2 cellular contexts compared by ENCODE assay signal in genomic region chr17:82483836-82484235, GRCh38.
TF ChIP-seq lines count a peak whose summit lies in the region.

No MANE protein-coding gene starts in this region.

TF ChIP-seq in liver, 16 proteins besides CTCF, POLR2A, EP300 and RAD21:
- TF ChIP-seq FOXA1 (IDR thresholded peaks at IDR 0.05), result no peak
- no peak for TF ChIP-seq EGR1 (IDR thresholded peaks at IDR 0.05; ENCODE audit: low read depth in 2 of 2)
- no peak for TF ChIP-seq YY1 (IDR thresholded peaks at IDR 0.05)
- no peak for TF ChIP-seq NR2F2 (IDR thresholded peaks at IDR 0.05)
- no peak for TF ChIP-seq FOXA2 (IDR thresholded peaks at IDR 0.05)
- no peak for TF ChIP-seq ZBTB33 (IDR thresholded peaks at IDR 0.05)
- TF ChIP-seq MAX (IDR thresholded peaks at IDR 0.05), result no peak
- TF ChIP-seq, protein P1, sequence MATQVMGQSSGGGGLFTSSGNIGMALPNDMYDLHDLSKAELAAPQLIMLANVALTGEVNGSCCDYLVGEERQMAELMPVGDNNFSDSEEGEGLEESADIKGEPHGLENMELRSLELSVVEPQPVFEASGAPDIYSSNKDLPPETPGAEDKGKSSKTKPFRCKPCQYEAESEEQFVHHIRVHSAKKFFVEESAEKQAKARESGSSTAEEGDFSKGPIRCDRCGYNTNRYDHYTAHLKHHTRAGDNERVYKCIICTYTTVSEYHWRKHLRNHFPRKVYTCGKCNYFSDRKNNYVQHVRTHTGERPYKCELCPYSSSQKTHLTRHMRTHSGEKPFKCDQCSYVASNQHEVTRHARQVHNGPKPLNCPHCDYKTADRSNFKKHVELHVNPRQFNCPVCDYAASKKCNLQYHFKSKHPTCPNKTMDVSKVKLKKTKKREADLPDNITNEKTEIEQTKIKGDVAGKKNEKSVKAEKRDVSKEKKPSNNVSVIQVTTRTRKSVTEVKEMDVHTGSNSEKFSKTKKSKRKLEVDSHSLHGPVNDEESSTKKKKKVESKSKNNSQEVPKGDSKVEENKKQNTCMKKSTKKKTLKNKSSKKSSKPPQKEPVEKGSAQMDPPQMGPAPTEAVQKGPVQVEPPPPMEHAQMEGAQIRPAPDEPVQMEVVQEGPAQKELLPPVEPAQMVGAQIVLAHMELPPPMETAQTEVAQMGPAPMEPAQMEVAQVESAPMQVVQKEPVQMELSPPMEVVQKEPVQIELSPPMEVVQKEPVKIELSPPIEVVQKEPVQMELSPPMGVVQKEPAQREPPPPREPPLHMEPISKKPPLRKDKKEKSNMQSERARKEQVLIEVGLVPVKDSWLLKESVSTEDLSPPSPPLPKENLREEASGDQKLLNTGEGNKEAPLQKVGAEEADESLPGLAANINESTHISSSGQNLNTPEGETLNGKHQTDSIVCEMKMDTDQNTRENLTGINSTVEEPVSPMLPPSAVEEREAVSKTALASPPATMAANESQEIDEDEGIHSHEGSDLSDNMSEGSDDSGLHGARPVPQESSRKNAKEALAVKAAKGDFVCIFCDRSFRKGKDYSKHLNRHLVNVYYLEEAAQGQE (IDR thresholded peaks at IDR 0.05), result no peak
- TF ChIP-seq TAF1 (conservative IDR thresholded peaks at IDR 0.05), result no peak
- no peak for TF ChIP-seq GABPA (IDR thresholded peaks at IDR 0.05 in 1 of 2, conservative IDR thresholded peaks at IDR 0.05 in 1 of 2)
- TF ChIP-seq SP1 (IDR thresholded peaks at IDR 0.05), result no peak
- no peak for TF ChIP-seq RXRA (IDR thresholded peaks at IDR 0.05)
- TF ChIP-seq JUND (IDR thresholded peaks at IDR 0.05), result no peak
- TF ChIP-seq HNF4G (IDR thresholded peaks at IDR 0.05), result no peak
- TF ChIP-seq HNF4A (conservative IDR thresholded peaks at IDR 0.05), result no peak
- TF ChIP-seq, protein P2, sequence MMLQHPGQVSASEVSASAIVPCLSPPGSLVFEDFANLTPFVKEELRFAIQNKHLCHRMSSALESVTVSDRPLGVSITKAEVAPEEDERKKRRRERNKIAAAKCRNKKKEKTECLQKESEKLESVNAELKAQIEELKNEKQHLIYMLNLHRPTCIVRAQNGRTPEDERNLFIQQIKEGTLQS (IDR thresholded peaks at IDR 0.05), result no peak

TF ChIP-seq in HepG2, 621 proteins besides CTCF, POLR2A, EP300 and RAD21 (continues in another document):
- TF ChIP-seq SIX1 (CRISPR knock-in tag; IDR thresholded peaks at IDR 0.05; ENCODE audit: borderline replicate concordance), result no peak
- no peak for TF ChIP-seq MAF1 (CRISPR knock-in tag; IDR thresholded peaks at IDR 0.05; ENCODE audit: borderline replicate concordance)
- TF ChIP-seq, protein P3, sequence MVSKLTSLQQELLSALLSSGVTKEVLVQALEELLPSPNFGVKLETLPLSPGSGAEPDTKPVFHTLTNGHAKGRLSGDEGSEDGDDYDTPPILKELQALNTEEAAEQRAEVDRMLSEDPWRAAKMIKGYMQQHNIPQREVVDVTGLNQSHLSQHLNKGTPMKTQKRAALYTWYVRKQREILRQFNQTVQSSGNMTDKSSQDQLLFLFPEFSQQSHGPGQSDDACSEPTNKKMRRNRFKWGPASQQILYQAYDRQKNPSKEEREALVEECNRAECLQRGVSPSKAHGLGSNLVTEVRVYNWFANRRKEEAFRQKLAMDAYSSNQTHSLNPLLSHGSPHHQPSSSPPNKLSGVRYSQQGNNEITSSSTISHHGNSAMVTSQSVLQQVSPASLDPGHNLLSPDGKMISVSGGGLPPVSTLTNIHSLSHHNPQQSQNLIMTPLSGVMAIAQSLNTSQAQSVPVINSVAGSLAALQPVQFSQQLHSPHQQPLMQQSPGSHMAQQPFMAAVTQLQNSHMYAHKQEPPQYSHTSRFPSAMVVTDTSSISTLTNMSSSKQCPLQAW (CRISPR knock-in tag; IDR thresholded peaks at IDR 0.05), result no peak
- no peak for TF ChIP-seq ZNF441 (CRISPR knock-in tag; IDR thresholded peaks at IDR 0.05; ENCODE audit: borderline replicate concordance)
- TF ChIP-seq ATF2 (CRISPR knock-in tag; IDR thresholded peaks at IDR 0.05), result no peak
- no peak for TF ChIP-seq KDM5A (IDR thresholded peaks at IDR 0.05; ENCODE audit: borderline replicate concordance, low read length)
- no peak for TF ChIP-seq ZBTB33 (CRISPR knock-in tag; IDR thresholded peaks at IDR 0.05)
- TF ChIP-seq ZNF513 (CRISPR knock-in tag; conservative IDR thresholded peaks at IDR 0.05), result no peak
- TF ChIP-seq ZNF275 (CRISPR knock-in tag; IDR thresholded peaks at IDR 0.05; ENCODE audit: borderline replicate concordance), result no peak
- no peak for TF ChIP-seq ZNF335 (CRISPR knock-in tag; IDR thresholded peaks at IDR 0.05)
- TF ChIP-seq, protein P4, sequence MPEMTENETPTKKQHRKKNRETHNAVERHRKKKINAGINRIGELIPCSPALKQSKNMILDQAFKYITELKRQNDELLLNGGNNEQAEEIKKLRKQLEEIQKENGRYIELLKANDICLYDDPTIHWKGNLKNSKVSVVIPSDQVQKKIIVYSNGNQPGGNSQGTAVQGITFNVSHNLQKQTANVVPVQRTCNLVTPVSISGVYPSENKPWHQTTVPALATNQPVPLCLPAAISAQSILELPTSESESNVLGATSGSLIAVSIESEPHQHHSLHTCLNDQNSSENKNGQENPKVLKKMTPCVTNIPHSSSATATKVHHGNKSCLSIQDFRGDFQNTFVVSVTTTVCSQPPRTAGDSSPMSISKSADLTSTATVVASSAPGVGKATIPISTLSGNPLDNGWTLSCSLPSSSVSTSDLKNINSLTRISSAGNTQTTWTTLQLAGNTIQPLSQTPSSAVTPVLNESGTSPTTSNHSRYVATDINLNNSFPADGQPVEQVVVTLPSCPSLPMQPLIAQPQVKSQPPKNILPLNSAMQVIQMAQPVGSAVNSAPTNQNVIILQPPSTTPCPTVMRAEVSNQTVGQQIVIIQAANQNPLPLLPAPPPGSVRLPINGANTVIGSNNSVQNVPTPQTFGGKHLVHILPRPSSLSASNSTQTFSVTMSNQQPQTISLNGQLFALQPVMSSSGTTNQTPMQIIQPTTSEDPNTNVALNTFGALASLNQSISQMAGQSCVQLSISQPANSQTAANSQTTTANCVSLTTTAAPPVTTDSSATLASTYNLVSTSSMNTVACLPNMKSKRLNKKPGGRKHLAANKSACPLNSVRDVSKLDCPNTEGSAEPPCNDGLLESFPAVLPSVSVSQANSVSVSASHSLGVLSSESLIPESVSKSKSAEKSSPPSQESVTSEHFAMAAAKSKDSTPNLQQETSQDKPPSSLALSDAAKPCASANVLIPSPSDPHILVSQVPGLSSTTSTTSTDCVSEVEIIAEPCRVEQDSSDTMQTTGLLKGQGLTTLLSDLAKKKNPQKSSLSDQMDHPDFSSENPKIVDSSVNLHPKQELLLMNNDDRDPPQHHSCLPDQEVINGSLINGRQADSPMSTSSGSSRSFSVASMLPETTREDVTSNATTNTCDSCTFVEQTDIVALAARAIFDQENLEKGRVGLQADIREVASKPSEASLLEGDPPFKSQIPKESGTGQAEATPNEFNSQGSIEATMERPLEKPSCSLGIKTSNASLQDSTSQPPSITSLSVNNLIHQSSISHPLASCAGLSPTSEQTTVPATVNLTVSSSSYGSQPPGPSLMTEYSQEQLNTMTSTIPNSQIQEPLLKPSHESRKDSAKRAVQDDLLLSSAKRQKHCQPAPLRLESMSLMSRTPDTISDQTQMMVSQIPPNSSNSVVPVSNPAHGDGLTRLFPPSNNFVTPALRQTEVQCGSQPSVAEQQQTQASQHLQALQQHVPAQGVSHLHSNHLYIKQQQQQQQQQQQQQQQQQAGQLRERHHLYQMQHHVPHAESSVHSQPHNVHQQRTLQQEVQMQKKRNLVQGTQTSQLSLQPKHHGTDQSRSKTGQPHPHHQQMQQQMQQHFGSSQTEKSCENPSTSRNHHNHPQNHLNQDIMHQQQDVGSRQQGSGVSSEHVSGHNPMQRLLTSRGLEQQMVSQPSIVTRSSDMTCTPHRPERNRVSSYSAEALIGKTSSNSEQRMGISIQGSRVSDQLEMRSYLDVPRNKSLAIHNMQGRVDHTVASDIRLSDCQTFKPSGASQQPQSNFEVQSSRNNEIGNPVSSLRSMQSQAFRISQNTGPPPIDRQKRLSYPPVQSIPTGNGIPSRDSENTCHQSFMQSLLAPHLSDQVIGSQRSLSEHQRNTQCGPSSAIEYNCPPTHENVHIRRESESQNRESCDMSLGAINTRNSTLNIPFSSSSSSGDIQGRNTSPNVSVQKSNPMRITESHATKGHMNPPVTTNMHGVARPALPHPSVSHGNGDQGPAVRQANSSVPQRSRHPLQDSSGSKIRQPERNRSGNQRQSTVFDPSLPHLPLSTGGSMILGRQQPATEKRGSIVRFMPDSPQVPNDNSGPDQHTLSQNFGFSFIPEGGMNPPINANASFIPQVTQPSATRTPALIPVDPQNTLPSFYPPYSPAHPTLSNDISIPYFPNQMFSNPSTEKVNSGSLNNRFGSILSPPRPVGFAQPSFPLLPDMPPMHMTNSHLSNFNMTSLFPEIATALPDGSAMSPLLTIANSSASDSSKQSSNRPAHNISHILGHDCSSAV (CRISPR knock-in tag; IDR thresholded peaks at IDR 0.05; ENCODE audit: borderline replicate concordance), result no peak
- TF ChIP-seq ZZZ3 (CRISPR knock-in tag; IDR thresholded peaks at IDR 0.05; ENCODE audit: borderline replicate concordance), result no peak
- TF ChIP-seq ZBTB21 (CRISPR knock-in tag; IDR thresholded peaks at IDR 0.05), result no peak
- TF ChIP-seq KDM5B (CRISPR knock-in tag; IDR thresholded peaks at IDR 0.05; ENCODE audit: borderline replicate concordance), result no peak
- TF ChIP-seq RXRA (CRISPR knock-in tag; IDR thresholded peaks at IDR 0.05), result no peak
- no peak for TF ChIP-seq SRSF4 (IDR thresholded peaks at IDR 0.05; ENCODE audit: low read depth, low read length, poor library complexity, severe bottlenecking)
- TF ChIP-seq HMGXB3 (CRISPR knock-in tag; IDR thresholded peaks at IDR 0.05; ENCODE audit: borderline replicate concordance), result no peak
